Comparison of ENCODE assay signal across 33 cellular contexts in genomic region chr3:175129571-175129970, GRCh38.
"Had no signal": no experiment of that assay in that cellular context is flagged by ENCODE, and none has a peak within 500 bp of the region (broad histone marks: within the 10 kb centered on the region; RNA-seq: fewer than 3 reads in every experiment).

No MANE protein-coding gene starts in this region.

- DNase-seq: activated B cell treated with CpG ODN at 0.5 μM for 24 hours; activated CD4-positive, alpha-beta memory T cell treated with anti-CD3 and anti-CD28 coated beads for 36 hours; activated CD4-positive, alpha-beta T cell treated with anti-CD3 and anti-CD28 coated beads for 4 hours; activated CD4-positive, alpha-beta T cell treated with anti-CD3 and anti-CD28 coated beads, Interleukin-2, amount 10 ng/mL, durations not matched to agents 24 days and 14 days; activated CD4-positive, CD25-positive, alpha-beta regulatory T cell treated with anti-CD3 and anti-CD28 coated beads, Interleukin-2, amount 50 U/mL, for 72 hours; activated CD8-positive, alpha-beta memory T cell treated with anti-CD3 and anti-CD28 coated beads for 24 hours; activated CD8-positive, alpha-beta memory T cell treated with anti-CD3 and anti-CD28 coated beads, Interleukin-2, amount 10 ng/mL, durations not matched to agents 7 days and 5 days; activated CD8-positive, alpha-beta memory T cell treated with anti-CD3 and anti-CD28 coated beads, Interleukin-2, amount 50 U/mL, for 48 hours; activated CD8-positive, alpha-beta T cell treated with anti-CD3 and anti-CD28 coated beads, Interleukin-2, amount 10 ng/mL, durations not matched to agents 7 days and 5 days; activated effector memory CD4-positive, alpha-beta T cell treated with anti-CD3 and anti-CD28 coated beads, Interleukin-2, amount 50 U/mL, for 16 hours; activated gamma-delta T cell treated with Interleukin-2 at 50 U/mL for 16 hours; activated naive CD4-positive, alpha-beta T cell; activated naive CD4-positive, alpha-beta T cell treated with anti-CD3 and anti-CD28 coated beads for 36 hours; activated naive CD4-positive, alpha-beta T cell treated with anti-CD3 and anti-CD28 coated beads, Interleukin-2, amount 50 U/mL, for 16 hours; activated naive CD8-positive, alpha-beta T cell treated with anti-CD3 and anti-CD28 coated beads for 36 hours; activated T-cell treated with anti-CD3 and anti-CD28 coated beads, Interleukin-2, amount 50 U/mL, for 24 hours; activated T-cell treated with anti-CD3 and anti-CD28 coated beads, Interleukin-2, amount 50 U/mL, for 48 hours; amygdala; anterior cingulate cortex; body of pancreas; brain microvascular endothelial cell; central memory CD4-positive, alpha-beta T cell; T-helper 1 cell; T-helper 2 cell; T-helper 9 cell had no signal

- H3K27me3 ChIP-seq: ascending aorta, body of pancreas, brain microvascular endothelial cell, breast epithelium had no signal

- H3K4me3 ChIP-seq: ascending aorta, body of pancreas, breast epithelium had no signal

- H3K9me3 Mint-ChIP-seq: activated B cell treated with CpG ODN at 0.5 μM for 24 hours; activated CD4-positive, alpha-beta T cell treated with anti-CD3 and anti-CD28 coated beads, Interleukin-2, amount 10 ng/mL, durations not matched to agents 24 days and 14 days had no signal

- H3K4me3 Mint-ChIP-seq: activated B cell treated with CpG ODN at 0.5 μM for 24 hours; activated CD4-positive, alpha-beta memory T cell treated with anti-CD3 and anti-CD28 coated beads for 36 hours; activated CD4-positive, alpha-beta T cell treated with anti-CD3 and anti-CD28 coated beads, Interleukin-2, amount 10 ng/mL, durations not matched to agents 24 days and 14 days; activated CD8-positive, alpha-beta memory T cell treated with anti-CD3 and anti-CD28 coated beads, Interleukin-2, amount 10 ng/mL, durations not matched to agents 7 days and 5 days; activated CD8-positive, alpha-beta T cell treated with anti-CD3 and anti-CD28 coated beads, Interleukin-2, amount 10 ng/mL, durations not matched to agents 7 days and 5 days; activated naive CD4-positive, alpha-beta T cell treated with anti-CD3 and anti-CD28 coated beads for 36 hours; activated naive CD8-positive, alpha-beta T cell treated with anti-CD3 and anti-CD28 coated beads for 36 hours; activated T-cell treated with anti-CD3 and anti-CD28 coated beads, Interleukin-2, amount 50 U/mL, for 24 hours; activated T-helper 17 cell treated with anti-CD3 and anti-CD28 coated beads, Interleukin-2, amount 50 U/mL, for 72 hours; T-helper 1 cell treated with Interleukin-12 subunit alpha and Interleukin-12 subunit beta and Interleukin-4 antibody, amounts not matched to agents 30 μg/mL and 1 μg/mL, for 36 hours; T-helper 2 cell treated with Interferon-gamma antibody and Interleukin-4, amounts not matched to agents 5 μg/mL and 100 μg/mL, for 36 hours had no signal

- H3K4me1 Mint-ChIP-seq: activated B cell treated with CpG ODN at 0.5 μM for 24 hours; activated CD4-positive, alpha-beta T cell treated with anti-CD3 and anti-CD28 coated beads, Interleukin-2, amount 10 ng/mL, durations not matched to agents 24 days and 14 days; activated CD8-positive, alpha-beta memory T cell treated with anti-CD3 and anti-CD28 coated beads, Interleukin-2, amount 10 ng/mL, durations not matched to agents 7 days and 5 days; activated naive CD8-positive, alpha-beta T cell treated with anti-CD3 and anti-CD28 coated beads for 36 hours; activated T-helper 17 cell treated with anti-CD3 and anti-CD28 coated beads, Interleukin-2, amount 50 U/mL, for 72 hours had no signal

- FAIRE-seq: TTC549 had no signal

- ATAC-seq: activated CD8-positive, alpha-beta memory T cell treated with anti-CD3 and anti-CD28 coated beads, Interleukin-2, amount 10 ng/mL, durations not matched to agents 7 days and 5 days; activated CD8-positive, alpha-beta T cell treated with anti-CD3 and anti-CD28 coated beads, Interleukin-2, amount 10 ng/mL, durations not matched to agents 7 days and 5 days; activated naive CD4-positive, alpha-beta T cell treated with anti-CD3 and anti-CD28 coated beads, Interleukin-2, amount 50 U/mL, for 72 hours; activated T-helper 17 cell treated with anti-CD3 and anti-CD28 coated beads, Interleukin-2, amount 50 U/mL, for 72 hours; body of pancreas had no signal

- H3K36me3 Mint-ChIP-seq: activated CD8-positive, alpha-beta memory T cell treated with anti-CD3 and anti-CD28 coated beads, Interleukin-2, amount 10 ng/mL, durations not matched to agents 7 days and 5 days; activated naive CD4-positive, alpha-beta T cell treated with anti-CD3 and anti-CD28 coated beads, Interleukin-2, amount 50 U/mL, for 72 hours; activated naive CD8-positive, alpha-beta T cell treated with anti-CD3 and anti-CD28 coated beads for 36 hours had no signal

- H3K27ac ChIP-seq: ascending aorta, body of pancreas, brain microvascular endothelial cell, breast epithelium, VCaP had no signal

- H3K27me3 Mint-ChIP-seq: activated B cell treated with CpG ODN at 0.5 μM for 24 hours; activated CD4-positive, alpha-beta memory T cell treated with anti-CD3 and anti-CD28 coated beads for 36 hours; activated CD4-positive, alpha-beta T cell treated with anti-CD3 and anti-CD28 coated beads, Interleukin-2, amount 10 ng/mL, durations not matched to agents 24 days and 14 days; activated CD8-positive, alpha-beta memory T cell treated with anti-CD3 and anti-CD28 coated beads, Interleukin-2, amount 10 ng/mL, durations not matched to agents 7 days and 5 days; activated naive CD8-positive, alpha-beta T cell treated with anti-CD3 and anti-CD28 coated beads for 36 hours; activated T-cell treated with anti-CD3 and anti-CD28 coated beads, Interleukin-2, amount 50 U/mL, for 24 hours; activated T-helper 17 cell treated with anti-CD3 and anti-CD28 coated beads, Interleukin-2, amount 50 U/mL, for 72 hours had no signal

- H3K36me3 ChIP-seq: ascending aorta, brain microvascular endothelial cell, breast epithelium had no signal

- H3K4me1 ChIP-seq: ascending aorta, body of pancreas, breast epithelium had no signal

- H3K27ac Mint-ChIP-seq: activated B cell treated with CpG ODN at 0.5 μM for 24 hours; activated CD4-positive, alpha-beta memory T cell treated with anti-CD3 and anti-CD28 coated beads for 36 hours; activated CD4-positive, alpha-beta T cell treated with anti-CD3 and anti-CD28 coated beads, Interleukin-2, amount 10 ng/mL, durations not matched to agents 24 days and 14 days; activated CD8-positive, alpha-beta memory T cell treated with anti-CD3 and anti-CD28 coated beads, Interleukin-2, amount 10 ng/mL, durations not matched to agents 7 days and 5 days; activated CD8-positive, alpha-beta T cell treated with anti-CD3 and anti-CD28 coated beads, Interleukin-2, amount 10 ng/mL, durations not matched to agents 7 days and 5 days; activated naive CD4-positive, alpha-beta T cell treated with anti-CD3 and anti-CD28 coated beads for 36 hours; activated naive CD4-positive, alpha-beta T cell treated with anti-CD3 and anti-CD28 coated beads, Interleukin-2, amount 50 U/mL, for 72 hours; activated naive CD8-positive, alpha-beta T cell treated with anti-CD3 and anti-CD28 coated beads for 36 hours; activated T-cell treated with anti-CD3 and anti-CD28 coated beads, Interleukin-2, amount 50 U/mL, for 24 hours; activated T-helper 17 cell treated with anti-CD3 and anti-CD28 coated beads, Interleukin-2, amount 50 U/mL, for 72 hours; T-helper 1 cell treated with Interleukin-12 subunit alpha and Interleukin-12 subunit beta and Interleukin-4 antibody, amounts not matched to agents 30 μg/mL and 1 μg/mL, for 36 hours; T-helper 2 cell treated with Interferon-gamma antibody and Interleukin-4, amounts not matched to agents 5 μg/mL and 100 μg/mL, for 36 hours had no signal

- H3K9me3 ChIP-seq: ascending aorta, body of pancreas had no signal
